10 cellular contexts compared by ENCODE assay signal in genomic region chr20:24842591-24843442, GRCh38.
DNase-seq lines count a peak whose midpoint lies in the region; ATAC-seq and TF ChIP-seq lines count a peak whose summit lies in the region.
"Had no signal": no experiment of that assay in that cellular context is flagged by ENCODE, and none has a peak within 500 bp of the region (broad histone marks: within the 10 kb centered on the region; RNA-seq: fewer than 3 reads in every experiment).

No MANE protein-coding gene starts in this region.

- no peak overlapping the region for H3K4me3 Mint-ChIP-seq in Calu3 (ENCODE audit: low read depth, unreplicated experiment)

- H3K9me3 Mint-ChIP-seq in Calu3 (ENCODE audit: low read depth, unreplicated experiment), result no peaks in the 10 kb centered on the region

- no peak overlapping the region for H2AK5ac ChIP-seq in neuronal stem cell (ENCODE audit: low read depth, low read length)

- H3K36me3 ChIP-seq in colonic mucosa, result no peaks in the 10 kb centered on the region
- no peaks in the 10 kb centered on the region for H3K36me3 ChIP-seq in neuronal stem cell (replicated peaks in 1 of 2; ENCODE audit: control insufficient read depth in 2 of 2, insufficient read depth in 2 of 2, low read length in 2 of 2)

- in situ Hi-C loops in GM13976 (cut with MboI; ENCODE audit: low sequenced_read_pairs, unreplicated experiment), result no loop called here

- intact Hi-C loops in Calu3 (cut with micrococcal nuclease; ENCODE audit: unreplicated experiment), result no loop called here
- intact Hi-C loops in colonic mucosa (cut with DNase I), result no loop called here

- no peak overlapping the region for H2BK15ac ChIP-seq in neuronal stem cell (ENCODE audit: low read length)

- no peaks in the 10 kb centered on the region for H3K4me1 ChIP-seq in colonic mucosa
- H3K4me1 ChIP-seq in neuronal stem cell (ENCODE audit: control insufficient read depth in 2 of 2, insufficient read depth in 1 of 2, low read depth in 1 of 2, low read length in 2 of 2), result no peaks in the 10 kb centered on the region

- no peaks in the 10 kb centered on the region for H3K36me3 Mint-ChIP-seq in Calu3 (ENCODE audit: insufficient read depth, unreplicated experiment)

- WGBS in neuronal stem cell (ENCODE audit: extremely low coverage in 2 of 2, insufficient read length in 2 of 2, insufficient replicate concordance in 1 of 2), 2 donors, result no CpG with 5 or more reads among the region's 13 CpGs

- H3K23ac ChIP-seq in neuronal stem cell (ENCODE audit: low read depth, low read length, poor library complexity), result no peak overlapping the region

- H3K9me3 ChIP-seq in colonic mucosa, result no peaks in the 10 kb centered on the region
- H3K9me3 ChIP-seq in neuronal stem cell (replicated peaks in 1 of 2; ENCODE audit: control insufficient read depth in 2 of 2, insufficient read depth in 1 of 2, low read depth in 1 of 2, low read length in 2 of 2), result no peaks in the 10 kb centered on the region

- H3K4me2 ChIP-seq in neuronal stem cell (ENCODE audit: insufficient read depth, low read length, poor library complexity, severe bottlenecking), result no peak overlapping the region
- H3K4me2 ChIP-seq: SK-N-SH had no signal

- peak; percentile 51 for DNase-seq in GM13976 (ENCODE audit: low spot score)
- DNase-seq in globus pallidus (ENCODE audit: low spot score), result peak; percentile 16
- no peak for DNase-seq in Calu3
- no peak for DNase-seq in colonic mucosa
- DNase-seq in neuronal stem cell (ENCODE audit: low spot score), result no peak
- DNase-seq in stimulated activated CD4-positive, alpha-beta T cell treated with anti-CD3 and anti-CD28 coated beads, Interleukin-4, amount 100 ng/mL, for 24 hours, result no peak
- DNase-seq: cerebellar nuclear complex, SK-N-SH had no signal

- no peak overlapping the region for H2BK12ac ChIP-seq in neuronal stem cell (ENCODE audit: low read length)

- H3K4ac ChIP-seq in neuronal stem cell (ENCODE audit: low read length), result no peak overlapping the region

- no peak overlapping the region for H3K14ac ChIP-seq in neuronal stem cell (ENCODE audit: low read length)

- H3K27me3 Mint-ChIP-seq in Calu3 (ENCODE audit: unreplicated experiment), result peaks cover 12% of the 10 kb centered on the region

- H4K8ac ChIP-seq in neuronal stem cell (ENCODE audit: low read depth, low read length), result no peak overlapping the region

- no peak overlapping the region for H4K91ac ChIP-seq in neuronal stem cell (ENCODE audit: low read depth, low read length, poor library complexity)

- H3K4me1 Mint-ChIP-seq in Calu3 (ENCODE audit: low read depth, unreplicated experiment), result no peaks in the 10 kb centered on the region

- BruUV-seq in Calu3 (replicated peaks; lab: Mats Ljungman, UMichigan), result no TSS peak

- ATAC-seq in GM21447 (IDR thresholded peaks at IDR 0.05; ENCODE audit: unreplicated experiment), result peak; percentile 88
- peak; percentile 89 for ATAC-seq in HG03457 (IDR thresholded peaks at IDR 0.05; ENCODE audit: unreplicated experiment)

- H3K9ac ChIP-seq in colonic mucosa (ENCODE audit: low read depth in 2 of 2, low read length in 2 of 2), result no peak overlapping the region
- H3K9ac ChIP-seq in neuronal stem cell (ENCODE audit: low read depth, low read length, poor library complexity), result no peak overlapping the region
- H3K9ac ChIP-seq: SK-N-SH had no signal

- no peak overlapping the region for H2BK5ac ChIP-seq in neuronal stem cell (ENCODE audit: low read length)

- no peak for TF ChIP-seq CTCF in GM13976 (IDR thresholded peaks at IDR 0.05; ENCODE audit: borderline replicate concordance, control extremely low read depth, extremely low read depth, insufficient read depth, missing control alignments)
- TF ChIP-seq CTCF in Calu3 (IDR thresholded peaks at IDR 0.05; ENCODE audit: unreplicated experiment), result no peak
- TF ChIP-seq CTCF in colonic mucosa (IDR thresholded peaks at IDR 0.05), result no peak

- no peak overlapping the region for H2BK120ac ChIP-seq in neuronal stem cell (ENCODE audit: low read depth, low read length)

- H3K27ac ChIP-seq in colonic mucosa (no peak overlapping the region), neuronal stem cell (replicated peaks; ENCODE audit: low read length) (no peak overlapping the region)

- no peaks in the 10 kb centered on the region for H3K79me1 ChIP-seq in neuronal stem cell (ENCODE audit: low read depth, low read length)

- no peaks in the 10 kb centered on the region for H3K27me3 ChIP-seq in colonic mucosa
- peaks cover 0 to 3% (median 0%) of the 10 kb centered on the region in 3 experiments for H3K27me3 ChIP-seq in neuronal stem cell (ENCODE audit: control insufficient read depth in 3 of 3, insufficient read depth in 3 of 3, low read depth in 1 of 3, low read length in 3 of 3)

- CTCF ChIA-PET in Calu3 (lab: Charles Lee), result no interaction called here

- no peak overlapping the region for H3K18ac ChIP-seq in neuronal stem cell (ENCODE audit: low read length)

- H3K27ac Mint-ChIP-seq in Calu3 (ENCODE audit: unreplicated experiment), result no peak overlapping the region

- no peak overlapping the region for H3K4me3 ChIP-seq in colonic mucosa
- no peak overlapping the region for H3K4me3 ChIP-seq in neuronal stem cell (ENCODE audit: low read length in 2 of 2)

- H2AFZ ChIP-seq in neuronal stem cell (ENCODE audit: low read length), result no peak overlapping the region

Comparison
In these comparisons a context has a peak if more than half of its experiments do, and no peak if none do; other contexts are left out.
1. DNase-seq: peak in GM13976 (single experiment) and globus pallidus (single experiment); none in Calu3 (single experiment), colonic mucosa (single experiment), neuronal stem cell (single experiment) and stimulated activated CD4-positive, alpha-beta T cell treated with anti-CD3 and anti-CD28 coated beads, Interleukin-4, amount 100 ng/mL, for 24 hours (single experiment).